ENCODE assay signal across 39 cellular contexts in genomic region chr15:45177285-45177684, GRCh38. TPM values are rescaled to one million over a fixed set of nuclear protein-coding genes. Genes with fewer than 3 reads are reported as not detected.
"Had no signal": no experiment of that assay in that cellular context is flagged by ENCODE, and none has a peak within 500 bp of the region (broad histone marks: within the 10 kb centered on the region; RNA-seq: fewer than 3 reads in every experiment).

No MANE protein-coding gene starts in this region.

- H3K27ac ChIP-seq: brain microvascular endothelial cell, cardiac muscle cell, Peyer's patch, SJSA1, VCaP had no signal

- DNase-seq: activated B cell treated with CpG ODN at 0.5 μM for 24 hours; activated CD4-positive, alpha-beta memory T cell treated with anti-CD3 and anti-CD28 coated beads for 36 hours; activated CD4-positive, alpha-beta T cell treated with anti-CD3 and anti-CD28 coated beads for 4 hours; activated CD4-positive, alpha-beta T cell treated with anti-CD3 and anti-CD28 coated beads, Interleukin-2, amount 50 U/mL, for 1 hour; activated CD4-positive, CD25-positive, alpha-beta regulatory T cell treated with anti-CD3 and anti-CD28 coated beads, Interleukin-2, amount 50 U/mL, for 72 hours; activated CD8-positive, alpha-beta memory T cell treated with anti-CD3 and anti-CD28 coated beads, Interleukin-2, amount 50 U/mL, for 4 hours; activated effector memory CD4-positive, alpha-beta T cell treated with Interleukin-2 at 50 U/mL for 16 hours; activated naive CD4-positive, alpha-beta T cell treated with anti-CD3 and anti-CD28 coated beads, Interleukin-2, amount 10 ng/mL, durations not matched to agents 7 days and 5 days; activated naive CD8-positive, alpha-beta T cell treated with anti-CD3 and anti-CD28 coated beads, Interleukin-2, amount 50 U/mL, for 24 hours; activated T-cell treated with anti-CD3 and anti-CD28 coated beads, Interleukin-2, amount 50 U/mL, for 48 hours; amniotic stem cell; aorta; brain microvascular endothelial cell; Kasumi-1; KBM-7; MM.1S; NCI-H1092 treated with DMSO at 0.1 percent for 48 hours; NCI-H1417; NCI-H146; NCI-H187; NCI-H2029 treated with DMSO at 0.1 percent for 48 hours; NCI-H2107; NCI-H2171; NCI-H510A; NCI-H526; NCI-H748 treated with DMSO at 0.1 percent for 48 hours; NK-92 treated with Interleukin-12 subunit alpha and Interleukin-12 subunit beta, amount 100 ng/mL, for 24 hours; PC-3; Peyer's patch; RPMI8226; SHP77 treated with DMSO at 0.1 percent for 48 hours; T-helper 1 cell; T-helper 2 cell; T-helper 9 cell had no signal

- H3K27ac Mint-ChIP-seq: activated B cell treated with CpG ODN at 0.5 μM for 24 hours; activated CD4-positive, alpha-beta memory T cell treated with anti-CD3 and anti-CD28 coated beads for 36 hours; activated naive CD4-positive, alpha-beta T cell treated with anti-CD3 and anti-CD28 coated beads, Interleukin-2, amount 10 ng/mL, durations not matched to agents 7 days and 5 days; activated naive CD8-positive, alpha-beta T cell; activated naive CD8-positive, alpha-beta T cell treated with anti-CD3 and anti-CD28 coated beads, Interleukin-2, amount 50 U/mL, for 24 hours had no signal

- H3K36me3 ChIP-seq: brain microvascular endothelial cell, cardiac muscle cell, Peyer's patch, SJSA1 had no signal

- H3K4me3 ChIP-seq: cardiac muscle cell, Peyer's patch, SJSA1 had no signal

- H3K27me3 ChIP-seq: brain microvascular endothelial cell, cardiac muscle cell, Peyer's patch, SJSA1 had no signal

- H3K9ac ChIP-seq: SK-N-SH had no signal

- H3K36me3 Mint-ChIP-seq: activated naive CD4-positive, alpha-beta T cell treated with anti-CD3 and anti-CD28 coated beads, Interleukin-2, amount 10 ng/mL, durations not matched to agents 7 days and 5 days had no signal

- H3K9me3 ChIP-seq: Peyer's patch, SJSA1, SK-N-SH had no signal

- ATAC-seq: activated naive CD8-positive, alpha-beta T cell treated with anti-CD3 and anti-CD28 coated beads, Interleukin-2, amount 50 U/mL, for 24 hours; PC-3 had no signal

- H3K9me3 Mint-ChIP-seq: activated B cell treated with CpG ODN at 0.5 μM for 24 hours; activated CD4-positive, alpha-beta memory T cell treated with anti-CD3 and anti-CD28 coated beads for 36 hours; activated naive CD4-positive, alpha-beta T cell treated with anti-CD3 and anti-CD28 coated beads, Interleukin-2, amount 10 ng/mL, durations not matched to agents 7 days and 5 days; activated naive CD8-positive, alpha-beta T cell treated with anti-CD3 and anti-CD28 coated beads, Interleukin-2, amount 50 U/mL, for 24 hours had no signal

- H3K4me3 Mint-ChIP-seq: activated B cell treated with CpG ODN at 0.5 μM for 24 hours; activated CD4-positive, alpha-beta memory T cell treated with anti-CD3 and anti-CD28 coated beads for 36 hours; activated naive CD4-positive, alpha-beta T cell treated with anti-CD3 and anti-CD28 coated beads, Interleukin-2, amount 10 ng/mL, durations not matched to agents 7 days and 5 days; activated naive CD8-positive, alpha-beta T cell; activated naive CD8-positive, alpha-beta T cell treated with anti-CD3 and anti-CD28 coated beads, Interleukin-2, amount 50 U/mL, for 24 hours had no signal

- H3K4me2 ChIP-seq: SK-N-SH had no signal

- H3K27me3 Mint-ChIP-seq: activated B cell treated with CpG ODN at 0.5 μM for 24 hours; activated CD4-positive, alpha-beta memory T cell treated with anti-CD3 and anti-CD28 coated beads for 36 hours; activated naive CD8-positive, alpha-beta T cell; activated naive CD8-positive, alpha-beta T cell treated with anti-CD3 and anti-CD28 coated beads, Interleukin-2, amount 50 U/mL, for 24 hours had no signal

- H3K9me2 ChIP-seq: SK-N-SH had no signal

RNA-seq across cellular contexts. Expression of gene DUOX1, which starts 47.5 kb away (rescaled TPM):
- total RNA-seq: PC-3, SJSA1 had no signal

RNA-seq across cellular contexts. Expression of gene DUOXA1, which starts 47.6 kb away (rescaled TPM):
- total RNA-seq: PC-3, SJSA1 had no signal
